ENCODE assay signal across 8 cellular contexts in genomic region chr20:51541189-51542032, GRCh38. TPM values are rescaled to one million over a fixed set of nuclear protein-coding genes. Genes with fewer than 3 reads are reported as not detected.
DNase-seq lines count a peak whose midpoint lies in the region; ATAC-seq and TF ChIP-seq lines count a peak whose summit lies in the region.

No MANE protein-coding gene starts in this region.

- H3K4me3 ChIP-seq in Karpas-422 (ENCODE audit: low read length): peak overlapping the region; percentile 77
- H3K4me3 ChIP-seq in colonic mucosa: peak overlapping the region; percentile 65

- peak; percentile 1; the same call in 1 of the 2 replicates for TF ChIP-seq CTCF in AG09319 (IDR thresholded peaks at IDR 0.05; ENCODE audit: low read depth, low read length)
- TF ChIP-seq CTCF in colonic mucosa (IDR thresholded peaks at IDR 0.05): no peak

- H3K27ac ChIP-seq in Karpas-422 (ENCODE audit: low read length) (peak overlapping the region; percentile 90), colonic mucosa (peak overlapping the region; percentile 74)

- intact Hi-C loops in colonic mucosa (cut with DNase I): no loop called here

- H3K79me2 ChIP-seq in Karpas-422 (ENCODE audit: low read length): peaks cover 60% of the 10 kb centered on the region

- H2AFZ ChIP-seq in Karpas-422 (ENCODE audit: low read length): no peak overlapping the region

- H3K9ac ChIP-seq in Karpas-422 (ENCODE audit: low read length) (peak overlapping the region; percentile 99), colonic mucosa (ENCODE audit: low read depth in 2 of 2, low read length in 2 of 2) (peak overlapping the region; percentile 63 to 68)

- H3K27me3 ChIP-seq in Karpas-422 (ENCODE audit: low read length) (no peaks in the 10 kb centered on the region), colonic mucosa (no peaks in the 10 kb centered on the region)

- H3K4me1 ChIP-seq in Karpas-422 (ENCODE audit: low read length): peaks cover 59% of the 10 kb centered on the region
- H3K4me1 ChIP-seq in colonic mucosa: peaks cover 7% of the 10 kb centered on the region

- H3K36me3 ChIP-seq in Karpas-422 (ENCODE audit: insufficient read depth, low read length) (peaks cover 20% of the 10 kb centered on the region; the same call in 1 of the 2 replicates), colonic mucosa (no peaks in the 10 kb centered on the region)

- DNase-seq in AG09319 (ENCODE audit: extremely low read depth, low read depth) (peak; percentile 39), Karpas-422 (peak; percentile 81), colonic mucosa (peak; percentile 82), lung microvascular endothelial cell (ENCODE audit: low read depth in 2 of 2) (peak; percentile 86 to 90)
- DNase-seq in activated CD4-positive, alpha-beta T cell treated with anti-CD3 and anti-CD28 coated beads for 1 hour: peak; percentile 68
- DNase-seq in stimulated activated CD8-positive, alpha-beta memory T cell treated with anti-CD3 and anti-CD28 coated beads, Interleukin-15, amount 100 ng/mL, for 24 hours (ENCODE audit: low read depth): peak; percentile 49

- no peaks in the 10 kb centered on the region for H4K20me1 ChIP-seq in Karpas-422 (ENCODE audit: insufficient read depth, low read depth, low read length)

- no peaks in the 10 kb centered on the region for H3K9me3 ChIP-seq in Karpas-422 (ENCODE audit: low read length)
- no peaks in the 10 kb centered on the region for H3K9me3 ChIP-seq in colonic mucosa

- 0 out of 2 replicates have a peak, but pooled peaks cover 4% of the 10 kb centered on the region for H3K9me2 ChIP-seq in Karpas-422 (replicated peaks; ENCODE audit: insufficient read depth, low read length)

- peak overlapping the region; percentile 79 for H3K4me2 ChIP-seq in Karpas-422 (ENCODE audit: low read depth, low read length, poor library complexity, severe bottlenecking)

- ATAC-seq in GM19372 (IDR thresholded peaks at IDR 0.05; ENCODE audit: low read depth, unreplicated experiment): peak; percentile 45
- no peak for ATAC-seq in HG03196 (IDR thresholded peaks at IDR 0.05; ENCODE audit: unreplicated experiment)

RNA-seq across cellular contexts. Expression of gene NFATC2, which starts 1.1 kb away (rescaled TPM):
- total RNA-seq in Karpas-422 (2014; rRNA removed; shearing (Covaris generic); ENCODE audit: low replicate concordance): 22.5 and 32.3 TPM in 2 replicates
- 1 to 10 TPM; 5.8 to 7.3 TPM for total RNA-seq in colonic mucosa
- total RNA-seq in lung microvascular endothelial cell: 2.4 and 4.8 TPM in 2 replicates
